In genomic region chr11:45846974-45847907, GRCh38 we compare ENCODE assay signal across 8 cellular contexts. TPM values are rescaled to one million over a fixed set of nuclear protein-coding genes. Genes with fewer than 3 reads are reported as not detected.
DNase-seq lines count a peak whose midpoint lies in the region; ATAC-seq and TF ChIP-seq lines count a peak whose summit lies in the region.

Gene CRY2, plus strand, starts transcription at chr11:45847475. Its CDS starts 16 bp downstream, at chr11:45847491.

- ATAC-seq in GM21723 (IDR thresholded peaks at IDR 0.05; ENCODE audit: unreplicated experiment) (peak; percentile 87), Panc1 (peak; percentile 98)
- peak; percentile 90 to 91 for ATAC-seq in activated T-cell treated with anti-CD3 and anti-CD28 coated beads, Interleukin-2, amount 50 U/mL, for 4 hours

- POLR2A ChIA-PET in Panc1 (lab: Charles Lee) = interaction anchor here (0.6 to 0.7 kb wide), 4 partner anchors 14 to 76 kb away, joined by 3 to 15 read pairs (median 5); no protein-coding TSS in a partner anchor

- no peak for TF ChIP-seq CTCF in Panc1 (IDR thresholded peaks at IDR 0.05)

- CTCF ChIA-PET in Panc1 (lab: Charles Lee) = interaction anchor here (0.7 kb wide), 1 partner anchor 83 kb away, joined by 6 read pairs; no protein-coding TSS in a partner anchor

- in situ Hi-C loops in Panc1 (cut with HindIII; ENCODE audit: low pct_unique_long_range_greater_than_20kb, low sequenced_read_pairs) = no loop called here

- H3K4me3 ChIP-seq in Panc1 (ENCODE audit: low read depth in 2 of 2, low read length in 2 of 2) = peak within 1 kb of the TSS; percentile 78 to 92
- H3K4me3 ChIP-seq in esophagus (ENCODE audit: low read depth in 1 of 2, low read length in 2 of 2) = peak within 1 kb of the TSS; percentile 75 to 93
- H3K4me3 ChIP-seq in muscle layer of colon (ENCODE audit: low read depth in 1 of 2, low read length in 2 of 2) = peak within 1 kb of the TSS; percentile 78 to 91

- H3K36me3 ChIP-seq in Panc1 (ENCODE audit: control insufficient read depth, insufficient read depth, low read length) (no peaks in the 10 kb centered on the region; the same call in 1 of the 2 replicates), esophagus (ENCODE audit: control insufficient read depth in 2 of 2, insufficient read depth in 2 of 2, low read length in 1 of 2) (no peaks in the 10 kb centered on the region), muscle layer of colon (ENCODE audit: insufficient read depth, low read length) (no peaks in the 10 kb centered on the region)

- peak within 1 kb of the TSS; percentile 84 for H3K4me3 Mint-ChIP-seq in activated T-cell treated with anti-CD3 and anti-CD28 coated beads, Interleukin-2, amount 50 U/mL, for 4 hours

- H3K27me3 ChIP-seq in Panc1 (ENCODE audit: control insufficient read depth, insufficient read depth, low read length) = peaks cover 7% of the 10 kb centered on the region; the same call in 1 of the 2 replicates
- no peaks in the 10 kb centered on the region for H3K27me3 ChIP-seq in esophagus (ENCODE audit: control insufficient read depth in 1 of 2, insufficient read depth in 2 of 2, low read length in 2 of 2)
- H3K27me3 ChIP-seq in muscle layer of colon (ENCODE audit: control insufficient read depth in 1 of 2, insufficient read depth in 2 of 2, low read length in 2 of 2) = no peaks in the 10 kb centered on the region

- DNase-seq in DMS53 (lab: John Stamatoyannopoulos, UW) (peak; percentile 98), KG1 (lab: John Stamatoyannopoulos, UW) (peak; percentile 92), Panc1 (ENCODE audit: low read depth, low spot score) (peak; percentile 79)
- peak; percentile 98 for DNase-seq in activated T-cell treated with anti-CD3 and anti-CD28 coated beads, Interleukin-2, amount 50 U/mL, for 4 hours
- DNase-seq in stimulated activated CD8-positive, alpha-beta memory T cell treated with anti-CD3 and anti-CD28 coated beads, Interleukin-7, amount 100 ng/mL, for 24 hours (ENCODE audit: low read depth) = peak; percentile 99

- BruUV-seq in Panc1 (replicated peaks; lab: Mats Ljungman, UMichigan) = no TSS peak

- no peaks in the 10 kb centered on the region for H3K9me3 ChIP-seq in Panc1 (ENCODE audit: control insufficient read depth, insufficient read depth, low read depth, low read length)
- H3K9me3 ChIP-seq in esophagus (ENCODE audit: control insufficient read depth in 2 of 2, insufficient read depth in 1 of 2, low read depth in 1 of 2, low read length in 1 of 2) = no peaks in the 10 kb centered on the region
- H3K9me3 ChIP-seq in muscle layer of colon (ENCODE audit: low read length) = no peaks in the 10 kb centered on the region

- H3K36me3 Mint-ChIP-seq in activated T-cell treated with anti-CD3 and anti-CD28 coated beads, Interleukin-2, amount 50 U/mL, for 4 hours (ENCODE audit: insufficient read depth) = no peaks in the 10 kb centered on the region

- peaks cover 56% of the 10 kb centered on the region for H3K4me1 Mint-ChIP-seq in activated T-cell treated with anti-CD3 and anti-CD28 coated beads, Interleukin-2, amount 50 U/mL, for 4 hours (ENCODE audit: low read depth)

- 0% methylated on average over 75 of the region's 75 CpGs for WGBS in esophagus, 2 donors

- H3K27ac ChIP-seq in Panc1 (ENCODE audit: low read length) = peak within 1 kb of the TSS; percentile 79
- H3K27ac ChIP-seq in esophagus (ENCODE audit: low read depth in 2 of 2, low read length in 1 of 2) = peak within 1 kb of the TSS; percentile 89 to 97
- peak within 1 kb of the TSS; percentile 93 for H3K27ac ChIP-seq in muscle layer of colon (ENCODE audit: low read depth, low read length)

- peak within 1 kb of the TSS; percentile 98 for H3K9ac ChIP-seq in muscle layer of colon (ENCODE audit: low read length)

- intact Hi-C loops in Panc1 (cut with micrococcal nuclease; ENCODE audit: unreplicated experiment) = no loop called here

- no peaks in the 10 kb centered on the region for H3K9me3 Mint-ChIP-seq in activated T-cell treated with anti-CD3 and anti-CD28 coated beads, Interleukin-2, amount 50 U/mL, for 4 hours

- H3K4me1 ChIP-seq in Panc1 (ENCODE audit: control insufficient read depth, insufficient read depth, low read length) (peaks cover 10% of the 10 kb centered on the region), esophagus (ENCODE audit: control insufficient read depth in 2 of 2, insufficient read depth in 2 of 2, low read length in 1 of 2) (peaks cover 0 to 2% of the 10 kb centered on the region in 2 donors), muscle layer of colon (ENCODE audit: insufficient read depth, low read length) (peaks cover 42% of the 10 kb centered on the region)

- H3K27me3 Mint-ChIP-seq in activated T-cell treated with anti-CD3 and anti-CD28 coated beads, Interleukin-2, amount 50 U/mL, for 4 hours (ENCODE audit: low read depth) = no peaks in the 10 kb centered on the region

RNA-seq across cellular contexts. Expression of gene CRY2, which starts in this region (rescaled TPM):
- total RNA-seq in Panc1 (2021; ENCODE audit: unreplicated experiment) = 14.6 TPM
- 7.2 TPM for polyA plus RNA-seq in Panc1 (2012; ENCODE audit: insufficient read length)
- 10 to 100 TPM; 19.7 to 21.9 (median 19.9) TPM for total RNA-seq in activated T-cell treated with anti-CD3 and anti-CD28 coated beads, Interleukin-2, amount 50 U/mL, for 4 hours
- polyA plus RNA-seq in esophagus = 1 to 10 TPM; 5.9 to 6.8 TPM

Comparison
In these comparisons a context has a peak if more than half of its experiments do, and no peak if none do; other contexts are left out.
1. Peak in every context shown above with its lines: DNase-seq, ATAC-seq, H3K4me3 ChIP-seq and H3K27ac ChIP-seq.